9 cellular contexts compared by ENCODE assay signal in genomic region chr1:31593770-31594632, GRCh38. TPM values are rescaled to one million over a fixed set of nuclear protein-coding genes. Genes with fewer than 3 reads are reported as not detected.
DNase-seq lines count a peak whose midpoint lies in the region; ATAC-seq and TF ChIP-seq lines count a peak whose summit lies in the region.
"Had no signal": no experiment of that assay in that cellular context is flagged by ENCODE, and none has a peak within 500 bp of the region (broad histone marks: within the 10 kb centered on the region; RNA-seq: fewer than 3 reads in every experiment).

No MANE protein-coding gene starts in this region.

- no peaks in the 10 kb centered on the region for H4K20me1 ChIP-seq in HCT116 (ENCODE audit: insufficient read depth)

- CTCF ChIA-PET in Caco-2 (lab: Charles Lee) (no interaction called here), HCT116 (lab: Charles Lee) (interaction anchor here (0.6 to 2.4 kb wide), 4 partner anchors 29 to 195 kb away, joined by 3 to 8 read pairs (median 6); no protein-coding TSS in a partner anchor)
- CTCF ChIA-PET in activated CD4-positive, alpha-beta T cell treated with anti-CD3 and anti-CD28 coated beads, Interleukin-2, amount 10 ng/mL, durations not matched to agents 7 days and 5 days (lab: Charles Lee), result no interaction called here
- CTCF ChIA-PET in naive thymus-derived CD4-positive, alpha-beta T cell (lab: Charles Lee), result no interaction called here

- H3K9ac ChIP-seq in HCT116 (ENCODE audit: low read length) (no peak overlapping the region), subcutaneous abdominal adipose tissue (ENCODE audit: low read length in 5 of 5) (no peak overlapping the region)

- H3K4me3 Mint-ChIP-seq in Caco-2 (ENCODE audit: unreplicated experiment) (no peak overlapping the region), endothelial cell (ENCODE audit: unreplicated experiment) (no peak overlapping the region)
- H3K4me3 Mint-ChIP-seq in activated CD4-positive, alpha-beta T cell treated with anti-CD3 and anti-CD28 coated beads, Interleukin-2, amount 10 ng/mL, durations not matched to agents 7 days and 5 days, result no peak overlapping the region
- no peak overlapping the region for H3K4me3 Mint-ChIP-seq in naive thymus-derived CD4-positive, alpha-beta T cell

- peak; percentile 81 to 85 for DNase-seq in Caco-2
- peak; percentile 68 for DNase-seq in HCT116 (ENCODE audit: low read depth, low spot score)
- DNase-seq in NCI-H526 (lab: John Stamatoyannopoulos, UW), result peak; percentile 21 to 75
- peak; percentile 75 for DNase-seq in activated CD4-positive, alpha-beta T cell treated with anti-CD3 and anti-CD28 coated beads, Interleukin-2, amount 10 ng/mL, durations not matched to agents 7 days and 5 days
- peak; percentile 89 for DNase-seq in endothelial cell (ENCODE audit: low spot score)
- peak in 8 of 9 donors; percentile 31 to 58 (median 44) for DNase-seq in naive thymus-derived CD4-positive, alpha-beta T cell

- H3K27ac Mint-ChIP-seq in Caco-2 (ENCODE audit: unreplicated experiment) (no peak overlapping the region), endothelial cell (ENCODE audit: unreplicated experiment) (no peak overlapping the region)
- H3K27ac Mint-ChIP-seq in activated CD4-positive, alpha-beta T cell treated with anti-CD3 and anti-CD28 coated beads, Interleukin-2, amount 10 ng/mL, durations not matched to agents 7 days and 5 days, result no peak overlapping the region
- H3K27ac Mint-ChIP-seq in naive thymus-derived CD4-positive, alpha-beta T cell, result no peak overlapping the region

- no TSS peak for BruUV-seq in Caco-2 (replicated peaks; lab: Mats Ljungman, UMichigan)
- BruUV-seq in HCT116 (replicated peaks; lab: Mats Ljungman, UMichigan), result no TSS peak

- RAD21 ChIA-PET in HCT116 (lab: Charles Lee; ENCODE audit: low non-redundant PET in 1 of 2, low total read pairs in 2 of 2, uncharacterized antibody in 2 of 2, unreplicated experiment in 2 of 2), result no interaction called here

- no peaks in the 10 kb centered on the region for H3K79me2 ChIP-seq in HCT116 (ENCODE audit: insufficient read depth, low read length)

- ATAC-seq in HCT116, result peak; percentile 92
- ATAC-seq in naive thymus-derived CD4-positive, alpha-beta T cell, result peak; percentile 90
- ATAC-seq in GM19035 (IDR thresholded peaks at IDR 0.05; ENCODE audit: unreplicated experiment), result no peak

- POLR2A ChIA-PET in Caco-2 (lab: Charles Lee) (no interaction called here), HCT116 (lab: Charles Lee) (no interaction called here)
- POLR2A ChIA-PET in activated CD4-positive, alpha-beta T cell treated with anti-CD3 and anti-CD28 coated beads, Interleukin-2, amount 10 ng/mL, durations not matched to agents 7 days and 5 days (lab: Charles Lee), result no interaction called here
- POLR2A ChIA-PET in naive thymus-derived CD4-positive, alpha-beta T cell (lab: Charles Lee), result no interaction called here

- no peaks in the 10 kb centered on the region for H3K27me3 ChIP-seq in Caco-2 (replicated peaks; ENCODE audit: control insufficient read depth, insufficient read depth, low read length)
- H3K27me3 ChIP-seq in HCT116 (ENCODE audit: insufficient read depth, low read length), result no peaks in the 10 kb centered on the region
- no peaks in the 10 kb centered on the region for H3K27me3 ChIP-seq in naive thymus-derived CD4-positive, alpha-beta T cell (ENCODE audit: control insufficient read depth in 2 of 2, insufficient read depth in 2 of 2, low read length in 2 of 2)
- H3K27me3 ChIP-seq in subcutaneous abdominal adipose tissue (ENCODE audit: control insufficient read depth in 5 of 5, insufficient read depth in 4 of 5, low read length in 5 of 5), result no peaks in the 10 kb centered on the region

- TF ChIP-seq POLR2A in HCT116 (IDR thresholded peaks at IDR 0.05; ENCODE audit: borderline replicate concordance, extremely low read depth, insufficient read depth, insufficient read length), result no peak

- H3K36me3 Mint-ChIP-seq in Caco-2 (ENCODE audit: insufficient read depth, unreplicated experiment) (peaks cover 12% of the 10 kb centered on the region), endothelial cell (ENCODE audit: low read depth, unreplicated experiment) (no peaks in the 10 kb centered on the region)
- no peaks in the 10 kb centered on the region for H3K36me3 Mint-ChIP-seq in activated CD4-positive, alpha-beta T cell treated with anti-CD3 and anti-CD28 coated beads, Interleukin-2, amount 10 ng/mL, durations not matched to agents 7 days and 5 days (ENCODE audit: low read depth)
- H3K36me3 Mint-ChIP-seq in naive thymus-derived CD4-positive, alpha-beta T cell, result no peaks in the 10 kb centered on the region

- no peaks in the 10 kb centered on the region for H3K9me2 ChIP-seq in HCT116 (ENCODE audit: insufficient read depth)

- H3K36me3 ChIP-seq in Caco-2 (ENCODE audit: control insufficient read depth, insufficient read depth, low read length), result no peaks in the 10 kb centered on the region
- H3K36me3 ChIP-seq in HCT116 (ENCODE audit: control insufficient read depth in 1 of 2, insufficient read depth in 2 of 2, low read length in 2 of 2), result no peaks in the 10 kb centered on the region
- H3K36me3 ChIP-seq in naive thymus-derived CD4-positive, alpha-beta T cell (ENCODE audit: control insufficient read depth in 2 of 3, insufficient read depth in 3 of 3, low read length in 3 of 3), result no peaks in the 10 kb centered on the region
- H3K36me3 ChIP-seq in subcutaneous abdominal adipose tissue (ENCODE audit: control insufficient read depth in 5 of 5, insufficient read depth in 5 of 5, low read length in 5 of 5), result no peaks in the 10 kb centered on the region

- no peak overlapping the region for H2AFZ ChIP-seq in HCT116 (ENCODE audit: low read depth, low read length, poor library complexity, severe bottlenecking)

- no peaks in the 10 kb centered on the region for H3K9me3 Mint-ChIP-seq in Caco-2 (ENCODE audit: unreplicated experiment)
- H3K9me3 Mint-ChIP-seq in activated CD4-positive, alpha-beta T cell treated with anti-CD3 and anti-CD28 coated beads, Interleukin-2, amount 10 ng/mL, durations not matched to agents 7 days and 5 days, result no peaks in the 10 kb centered on the region
- no peaks in the 10 kb centered on the region for H3K9me3 Mint-ChIP-seq in endothelial cell (ENCODE audit: unreplicated experiment)
- no peaks in the 10 kb centered on the region for H3K9me3 Mint-ChIP-seq in naive thymus-derived CD4-positive, alpha-beta T cell

- H3K27ac ChIP-seq in HCT116 (ENCODE audit: low read depth, low read length) (no peak overlapping the region), subcutaneous abdominal adipose tissue (ENCODE audit: low read depth, low read length) (no peak overlapping the region)
- no peak overlapping the region for H3K27ac ChIP-seq in naive thymus-derived CD4-positive, alpha-beta T cell (ENCODE audit: low read depth, low read length)

- TF ChIP-seq RAD21 in HCT116 (IDR thresholded peaks at IDR 0.05; ENCODE audit: low read depth), result peak; percentile 96

- TF ChIP-seq CTCF in Caco-2 (IDR thresholded peaks at IDR 0.05; ENCODE audit: insufficient read depth in 1 of 2, low read depth in 1 of 2, low read length in 1 of 2, severe bottlenecking in 1 of 2, unreplicated experiment in 1 of 2) (peak; percentile 78 to 84), HCT116 (IDR thresholded peaks at IDR 0.05 in 2 of 3, conservative IDR thresholded peaks at IDR 0.05 in 1 of 3; ENCODE audit: borderline replicate concordance in 1 of 3, insufficient read depth in 1 of 3, low read depth in 2 of 3, low read length in 2 of 3) (peak; percentile 93 to 97 (median 96)), endothelial cell (IDR thresholded peaks at IDR 0.05; ENCODE audit: unreplicated experiment) (peak; percentile 83)

- H3K27me3 Mint-ChIP-seq in Caco-2 (ENCODE audit: insufficient read depth, unreplicated experiment), result no peaks in the 10 kb centered on the region
- H3K27me3 Mint-ChIP-seq in activated CD4-positive, alpha-beta T cell treated with anti-CD3 and anti-CD28 coated beads, Interleukin-2, amount 10 ng/mL, durations not matched to agents 7 days and 5 days, result peaks cover 16% of the 10 kb centered on the region
- peaks cover 5% of the 10 kb centered on the region for H3K27me3 Mint-ChIP-seq in endothelial cell (ENCODE audit: unreplicated experiment)
- peaks cover 14 to 40% (median 25%) of the 10 kb centered on the region in 5 donors for H3K27me3 Mint-ChIP-seq in naive thymus-derived CD4-positive, alpha-beta T cell

- H3K4me3 ChIP-seq in Caco-2 (ENCODE audit: low read depth, low read length) (no peak overlapping the region), HCT116 (replicated peaks in 1 of 2; ENCODE audit: low read depth in 1 of 2, low read length in 2 of 2) (no peak overlapping the region), subcutaneous abdominal adipose tissue (ENCODE audit: low read depth in 1 of 5, low read length in 5 of 5) (peak overlapping the region in 3 of 5 donors; percentile 11 to 42 (median 12))
- no peak overlapping the region for H3K4me3 ChIP-seq in naive thymus-derived CD4-positive, alpha-beta T cell (ENCODE audit: low read length)

- no peak overlapping the region for H3K4me2 ChIP-seq in HCT116 (ENCODE audit: low read length)

- intact Hi-C loops in Caco-2 (cut with micrococcal nuclease; ENCODE audit: unreplicated experiment) (loop anchor here (1.0 kb wide), 2 partner anchors 30 to 45 kb away; no protein-coding TSS in a partner anchor), HCT116 (cut with micrococcal nuclease) (loop anchor here (1.0 kb wide), 1 partner anchor 30 kb away; no protein-coding TSS in a partner anchor)
- intact Hi-C loops in naive thymus-derived CD4-positive, alpha-beta T cell (cut with micrococcal nuclease), result loop anchor here in 1 of 2 donors (1.0 kb wide), 1 partner anchor 30 kb away; no protein-coding TSS in a partner anchor

- H3K4me1 Mint-ChIP-seq in Caco-2 (ENCODE audit: low read depth, unreplicated experiment) (peaks cover 13% of the 10 kb centered on the region), endothelial cell (ENCODE audit: unreplicated experiment) (peaks cover 5% of the 10 kb centered on the region)
- peaks cover 4% of the 10 kb centered on the region for H3K4me1 Mint-ChIP-seq in activated CD4-positive, alpha-beta T cell treated with anti-CD3 and anti-CD28 coated beads, Interleukin-2, amount 10 ng/mL, durations not matched to agents 7 days and 5 days
- H3K4me1 Mint-ChIP-seq in naive thymus-derived CD4-positive, alpha-beta T cell, result peaks cover 0 to 3% (median 0%) of the 10 kb centered on the region in 7 donors

- H3K9me3 ChIP-seq in Caco-2 (no peaks in the 10 kb centered on the region), HCT116 (ENCODE audit: control insufficient read depth in 1 of 2, insufficient read depth in 1 of 2, low read depth in 1 of 2, low read length in 2 of 2) (no peaks in the 10 kb centered on the region), subcutaneous abdominal adipose tissue (ENCODE audit: control insufficient read depth in 5 of 5, low read length in 5 of 5) (no peaks in the 10 kb centered on the region)
- H3K9me3 ChIP-seq in naive thymus-derived CD4-positive, alpha-beta T cell (ENCODE audit: control insufficient read depth in 2 of 3, low read length in 3 of 3), result no peaks in the 10 kb centered on the region

- H3K4me1 ChIP-seq in Caco-2, result peaks cover 21% of the 10 kb centered on the region
- H3K4me1 ChIP-seq in HCT116 (ENCODE audit: control insufficient read depth in 1 of 2, insufficient read depth in 2 of 2, low read length in 2 of 2), result peaks cover 33 to 40% of the 10 kb centered on the region in 2 experiments
- H3K4me1 ChIP-seq in naive thymus-derived CD4-positive, alpha-beta T cell (ENCODE audit: control insufficient read depth in 2 of 2, insufficient read depth in 2 of 2, low read length in 2 of 2), result no peaks in the 10 kb centered on the region
- peaks cover 0 to 43% (median 18%) of the 10 kb centered on the region in 5 donors for H3K4me1 ChIP-seq in subcutaneous abdominal adipose tissue (ENCODE audit: control insufficient read depth in 5 of 5, insufficient read depth in 5 of 5, low read length in 5 of 5)

RNA-seq across cellular contexts. Expression of gene TINAGL1, which starts 17.7 kb away (rescaled TPM):
- total RNA-seq in Caco-2 (2022) (89.3 and 101 TPM in 2 replicates), HCT116 (2021; ENCODE audit: unreplicated experiment) (57.9 TPM), endothelial cell (ENCODE audit: unreplicated experiment) (4.5 TPM)
- 75.8 and 79.5 TPM in 2 replicates for polyA plus RNA-seq in HCT116 (2012)
- not detected for total RNA-seq in activated CD4-positive, alpha-beta T cell treated with anti-CD3 and anti-CD28 coated beads, Interleukin-2, amount 10 ng/mL, durations not matched to agents 7 days and 5 days
- not detected for total RNA-seq in naive thymus-derived CD4-positive, alpha-beta T cell
- not detected for polyA plus RNA-seq in naive thymus-derived CD4-positive, alpha-beta T cell
- total RNA-seq: T-helper 2 cell treated with Interferon-gamma antibody and Interleukin-4, amounts not matched to agents 100 ng/mL and 5 ng/mL, for 36 hours had no signal

RNA-seq across cellular contexts. Expression of gene HCRTR1, which starts 23.5 kb away (rescaled TPM):
- total RNA-seq in Caco-2 (2022) (not detected in 2 replicates), HCT116 (2021; ENCODE audit: unreplicated experiment) (not detected), endothelial cell (ENCODE audit: unreplicated experiment) (not detected)
- polyA plus RNA-seq in HCT116 (2012), result not detected in 2 replicates
- not detected for total RNA-seq in activated CD4-positive, alpha-beta T cell treated with anti-CD3 and anti-CD28 coated beads, Interleukin-2, amount 10 ng/mL, durations not matched to agents 7 days and 5 days
- total RNA-seq in naive thymus-derived CD4-positive, alpha-beta T cell, result not detected
- not detected for polyA plus RNA-seq in naive thymus-derived CD4-positive, alpha-beta T cell
- total RNA-seq: T-helper 2 cell treated with Interferon-gamma antibody and Interleukin-4, amounts not matched to agents 100 ng/mL and 5 ng/mL, for 36 hours had no signal

RNA-seq across cellular contexts. Expression of gene PEF1, which starts 50.7 kb away (rescaled TPM):
- 21.9 and 22.1 TPM in 2 replicates for total RNA-seq in Caco-2 (2022)
- total RNA-seq in HCT116 (2021; ENCODE audit: unreplicated experiment), result 37.6 TPM
- polyA plus RNA-seq in HCT116 (2012), result 46.3 and 47.9 TPM in 2 replicates
- 10 to 100 TPM; 50.4 to 51.6 TPM for total RNA-seq in activated CD4-positive, alpha-beta T cell treated with anti-CD3 and anti-CD28 coated beads, Interleukin-2, amount 10 ng/mL, durations not matched to agents 7 days and 5 days
- total RNA-seq in endothelial cell (ENCODE audit: unreplicated experiment), result 70.9 TPM
- 10 to 100 TPM; 37.7 to 49.8 (median 40.8) TPM for total RNA-seq in naive thymus-derived CD4-positive, alpha-beta T cell
- 10 to 100 TPM; 74.7 to 87.7 TPM for polyA plus RNA-seq in naive thymus-derived CD4-positive, alpha-beta T cell

Comparison
In these comparisons a context has a peak if more than half of its experiments do, and no peak if none do; other contexts are left out.
1. H3K4me3 ChIP-seq: peak in subcutaneous abdominal adipose tissue (3 of 5); none in Caco-2 (single experiment), HCT116 (0 of 2) and naive thymus-derived CD4-positive, alpha-beta T cell (single experiment).
2. RNA of gene TINAGL1, which starts 17.7 kb away (total RNA-seq): 89.3 to 101 TPM in Caco-2 and 57.9 TPM in HCT116 (single experiment); 4.5 TPM in endothelial cell (single experiment), not detected in activated CD4-positive, alpha-beta T cell treated with anti-CD3 and anti-CD28 coated beads, Interleukin-2, amount 10 ng/mL, durations not matched to agents 7 days and 5 days and not detected in naive thymus-derived CD4-positive, alpha-beta T cell; every median in the first group is over 10 times any median in the second.
3. Peak in every context shown above with its lines, with median percentiles within 50 percentile points of each other: DNase-seq and CTCF ChIP-seq.